ENCODE assay signal across 16 cellular contexts in genomic region chr12:47881041-47881440, GRCh38.
"Had no signal": no experiment of that assay in that cellular context is flagged by ENCODE, and none has a peak within 500 bp of the region (broad histone marks: within the 10 kb centered on the region; RNA-seq: fewer than 3 reads in every experiment).

No MANE protein-coding gene starts in this region.

- ATAC-seq: activated naive CD4-positive, alpha-beta T cell treated with anti-CD3 and anti-CD28 coated beads, Interleukin-2, amount 50 U/mL, for 72 hours had no signal

- H3K27ac Mint-ChIP-seq: nephron progenitor cell had no signal

- H3K9me3 ChIP-seq: esophagus muscularis mucosa, SJSA1, tibial nerve had no signal

- H3K9me3 Mint-ChIP-seq: activated naive CD4-positive, alpha-beta T cell treated with anti-CD3 and anti-CD28 coated beads, Interleukin-2, amount 50 U/mL, for 72 hours; nephron progenitor cell had no signal

- H3K36me3 ChIP-seq: esophagus muscularis mucosa, SJSA1, tibial nerve had no signal

- H3K4me3 Mint-ChIP-seq: nephron progenitor cell had no signal

- DNase-seq: activated CD4-positive, alpha-beta T cell treated with anti-CD3 and anti-CD28 coated beads for 48 hours; effector CD8-positive, alpha-beta T cell; glutamatergic neuron; hippocampal formation; nephron progenitor cell; nucleus accumbens; retina; stimulated activated CD4-positive, alpha-beta T cell treated with anti-CD3 and anti-CD28 coated beads, Interleukin-12 subunit alpha, Interleukin-12 subunit beta, amount 100 ng/mL, for 4 hours; stimulated activated CD4-positive, alpha-beta T cell treated with anti-CD3 and anti-CD28 coated beads, Interleukin-1b, Interleukin-23, amount 100 ng/mL, for 48 hours; stimulated activated CD8-positive, alpha-beta memory T cell treated with anti-CD3 and anti-CD28 coated beads, Interleukin-4, amount 100 ng/mL, for 48 hours; stimulated activated naive CD4-positive, alpha-beta T cell treated with Interleukin-2 at 50 U/mL for 16 hours had no signal

- H3K27me3 ChIP-seq: esophagus muscularis mucosa, SJSA1, tibial nerve had no signal

- H3K27ac ChIP-seq: esophagus muscularis mucosa, SJSA1, tibial nerve had no signal

- H3K4me3 ChIP-seq: esophagus muscularis mucosa, lung, SJSA1, tibial nerve had no signal
